31 cellular contexts compared by ENCODE assay signal in the genomic region with DNA sequence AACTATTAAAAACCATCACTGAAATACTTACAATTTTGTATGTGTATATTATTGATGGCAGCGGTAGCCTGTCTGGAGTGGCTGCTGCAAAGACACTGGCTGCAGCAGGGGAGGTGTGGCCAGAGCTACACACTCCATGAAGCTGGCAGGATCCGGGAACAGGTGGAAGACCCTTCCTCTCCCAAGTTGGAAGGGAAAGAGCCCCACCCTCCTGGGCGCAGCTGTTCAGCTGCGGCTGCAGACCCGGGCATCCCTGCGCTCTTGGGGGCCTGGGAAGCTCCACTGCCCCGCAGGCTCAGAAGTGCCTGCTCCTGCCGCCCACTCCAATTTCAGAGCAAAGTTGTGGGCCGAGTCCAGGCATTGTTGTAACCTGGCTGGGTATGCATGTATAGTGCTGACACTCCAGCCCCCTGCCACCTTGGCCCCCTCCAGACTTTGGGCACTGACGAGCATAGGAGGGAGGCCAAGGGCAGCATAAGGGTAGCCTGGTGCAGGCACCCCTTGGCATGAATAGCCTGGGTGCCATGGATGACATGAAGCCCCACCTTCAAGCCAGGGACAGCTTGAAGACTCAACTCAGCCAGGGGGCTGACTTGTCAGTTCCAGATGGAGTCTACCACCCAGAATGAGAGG.
"Had no signal": no experiment of that assay in that cellular context is flagged by ENCODE, and none has a peak within 500 bp of the region (broad histone marks: within the 10 kb centered on the region; RNA-seq: fewer than 3 reads in every experiment).

No MANE protein-coding gene starts in this region.

- DNase-seq: activated CD4-positive, alpha-beta memory T cell treated with anti-CD3 and anti-CD28 coated beads, Interleukin-2, amount 10 ng/mL, durations not matched to agents 7 days and 5 days; activated CD4-positive, alpha-beta T cell treated with anti-CD3 and anti-CD28 coated beads for 1 hour; activated CD4-positive, alpha-beta T cell treated with anti-CD3 and anti-CD28 coated beads for 48 hours; activated CD4-positive, CD25-positive, alpha-beta regulatory T cell; activated CD8-positive, alpha-beta memory T cell treated with anti-CD3 and anti-CD28 coated beads for 24 hours; activated CD8-positive, alpha-beta memory T cell treated with anti-CD3 and anti-CD28 coated beads, Interleukin-2, amount 10 ng/mL, durations not matched to agents 7 days and 5 days; activated effector memory CD4-positive, alpha-beta T cell treated with anti-CD3 and anti-CD28 coated beads, Interleukin-2, amount 50 U/mL, for 16 hours; activated naive CD4-positive, alpha-beta T cell treated with Interleukin-2 at 50 U/mL for 16 hours; activated naive CD8-positive, alpha-beta T cell treated with anti-CD3 and anti-CD28 coated beads, Interleukin-2, amount 10 ng/mL, durations not matched to agents 7 days and 5 days; activated T-cell treated with anti-CD3 and anti-CD28 coated beads, Interleukin-2, amount 50 U/mL, for 1 hour; activated T-cell treated with anti-CD3 and anti-CD28 coated beads, Interleukin-2, amount 50 U/mL, for 72 hours; amygdala; body of pancreas; MM.1S; MV-4-11; NCI-H1092; NCI-H1436 treated with DMSO at 0.1 percent for 48 hours; NCI-H1694 treated with DMSO at 0.1 percent for 48 hours; NCI-H2029; NCI-H345; NCI-H526 treated with DMSO at 0.1 percent for 48 hours; NK-92 treated with Interleukin-12 subunit alpha and Interleukin-12 subunit beta, amount 100 ng/mL, for 24 hours; PC-3; Peyer's patch; T1000; WERI-Rb-1 had no signal

- H3K4me2 ChIP-seq: KMS-11 had no signal

- H3K4me3 ChIP-seq: body of pancreas, breast epithelium, Peyer's patch, SK-N-MC had no signal

- H3K27me3 ChIP-seq: body of pancreas, breast epithelium, Peyer's patch had no signal

- H3K4me1 ChIP-seq: breast epithelium, Peyer's patch had no signal

- ATAC-seq: activated CD8-positive, alpha-beta memory T cell treated with anti-CD3 and anti-CD28 coated beads, Interleukin-2, amount 10 ng/mL, durations not matched to agents 7 days and 5 days; activated T-cell treated with anti-CD3 and anti-CD28 coated beads, Interleukin-2, amount 50 U/mL, for 72 hours; activated T-helper 17 cell treated with anti-CD3 and anti-CD28 coated beads, Interleukin-2, amount 50 U/mL, for 72 hours; body of pancreas; PC-3 had no signal

- H3K27ac ChIP-seq: body of pancreas, breast epithelium, KMS-11, Peyer's patch, RWPE1, SK-N-MC, WERI-Rb-1 had no signal

- H3K9me3 ChIP-seq: body of pancreas, breast epithelium, Peyer's patch had no signal

- H3K36me3 ChIP-seq: breast epithelium, WERI-Rb-1 had no signal

- H3K9ac ChIP-seq: KMS-11 had no signal
